Comparison of ENCODE assay signal across 1 cellular context in genomic region chr12:12885060-12885792, GRCh38.
TF ChIP-seq lines count a peak whose summit lies in the region.

No MANE protein-coding gene starts in this region.

TF ChIP-seq in HEK293, 187 proteins besides CTCF, POLR2A, EP300 and RAD21 (continued from another document):
- TF ChIP-seq, protein P1, sequence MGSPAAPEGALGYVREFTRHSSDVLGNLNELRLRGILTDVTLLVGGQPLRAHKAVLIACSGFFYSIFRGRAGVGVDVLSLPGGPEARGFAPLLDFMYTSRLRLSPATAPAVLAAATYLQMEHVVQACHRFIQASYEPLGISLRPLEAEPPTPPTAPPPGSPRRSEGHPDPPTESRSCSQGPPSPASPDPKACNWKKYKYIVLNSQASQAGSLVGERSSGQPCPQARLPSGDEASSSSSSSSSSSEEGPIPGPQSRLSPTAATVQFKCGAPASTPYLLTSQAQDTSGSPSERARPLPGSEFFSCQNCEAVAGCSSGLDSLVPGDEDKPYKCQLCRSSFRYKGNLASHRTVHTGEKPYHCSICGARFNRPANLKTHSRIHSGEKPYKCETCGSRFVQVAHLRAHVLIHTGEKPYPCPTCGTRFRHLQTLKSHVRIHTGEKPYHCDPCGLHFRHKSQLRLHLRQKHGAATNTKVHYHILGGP (tag by site-specific recombination; IDR thresholded peaks at IDR 0.05), result no peak
- TF ChIP-seq ZIC2 (tag by site-specific recombination; IDR thresholded peaks at IDR 0.05), result peak; percentile 49
- peak; percentile 49; the same call in 1 of the 2 replicates for TF ChIP-seq PRDM10 (tag by site-specific recombination; IDR thresholded peaks at IDR 0.05)
- TF ChIP-seq, protein P2, sequence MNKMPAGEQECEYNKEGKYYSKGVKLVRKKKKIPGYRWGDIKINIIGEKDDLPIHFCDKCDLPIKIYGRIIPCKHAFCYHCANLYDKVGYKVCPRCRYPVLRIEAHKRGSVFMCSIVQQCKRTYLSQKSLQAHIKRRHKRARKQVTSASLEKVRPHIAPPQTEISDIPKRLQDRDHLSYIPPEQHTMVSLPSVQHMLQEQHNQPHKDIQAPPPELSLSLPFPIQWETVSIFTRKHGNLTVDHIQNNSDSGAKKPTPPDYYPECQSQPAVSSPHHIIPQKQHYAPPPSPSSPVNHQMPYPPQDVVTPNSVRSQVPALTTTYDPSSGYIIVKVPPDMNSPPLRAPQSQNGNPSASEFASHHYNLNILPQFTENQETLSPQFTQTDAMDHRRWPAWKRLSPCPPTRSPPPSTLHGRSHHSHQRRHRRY (tag by site-specific recombination; IDR thresholded peaks at IDR 0.05), result no peak
- TF ChIP-seq REPIN1 (tag by site-specific recombination; IDR thresholded peaks at IDR 0.05; ENCODE audit: low read depth), result no peak
- TF ChIP-seq ZNF600 (tag by site-specific recombination; IDR thresholded peaks at IDR 0.05), result 0 out of 2 replicates have a peak, but pooled peaks have one; percentile 17
- no peak for TF ChIP-seq ZNF623 (tag by site-specific recombination; IDR thresholded peaks at IDR 0.05)
- TF ChIP-seq ZNF274 (IDR thresholded peaks at IDR 0.05; ENCODE audit: low read length), result no peak
- no peak for TF ChIP-seq ZNF274 (tag by site-specific recombination; IDR thresholded peaks at IDR 0.05; ENCODE audit: borderline replicate concordance)
- TF ChIP-seq ZNF707 (tag by site-specific recombination; IDR thresholded peaks at IDR 0.05), result no peak
- TF ChIP-seq ZNF138 (tag by site-specific recombination; IDR thresholded peaks at IDR 0.05; ENCODE audit: borderline replicate concordance), result no peak
- TF ChIP-seq ZNF341 (tag by site-specific recombination; IDR thresholded peaks at IDR 0.05; ENCODE audit: low read depth), result peak; percentile 72
- no peak for TF ChIP-seq ZNF664 (tag by site-specific recombination; IDR thresholded peaks at IDR 0.05)
- TF ChIP-seq ZNF529 (tag by site-specific recombination; IDR thresholded peaks at IDR 0.05; ENCODE audit: insufficient replicate concordance), result no peak
- TF ChIP-seq ZSCAN30 (tag by site-specific recombination; IDR thresholded peaks at IDR 0.05), result no peak
- TF ChIP-seq ZNF571 (tag by site-specific recombination; IDR thresholded peaks at IDR 0.05), result no peak
- no peak for TF ChIP-seq ZNF175 (tag by site-specific recombination; IDR thresholded peaks at IDR 0.05)
- TF ChIP-seq YY2 (tag by site-specific recombination; IDR thresholded peaks at IDR 0.05), result no peak
- TF ChIP-seq MYNN (tag by site-specific recombination; IDR thresholded peaks at IDR 0.05; ENCODE audit: borderline replicate concordance), result no peak; the same call in 1 of the 2 replicates
- TF ChIP-seq ZNF610 (tag by site-specific recombination; IDR thresholded peaks at IDR 0.05; ENCODE audit: borderline replicate concordance), result no peak
- peak; percentile 46; the same call in 1 of the 2 replicates for TF ChIP-seq IKZF3 (tag by site-specific recombination; IDR thresholded peaks at IDR 0.05)
